In genomic region chr16:68084504-68085258, GRCh38 we compare ENCODE assay signal across 8 cellular contexts. TPM values are rescaled to one million over a fixed set of nuclear protein-coding genes. Genes with fewer than 3 reads are reported as not detected.
DNase-seq lines count a peak whose midpoint lies in the region; ATAC-seq, FAIRE-seq and TF ChIP-seq lines count a peak whose summit lies in the region.

No MANE protein-coding gene starts in this region.

- peak; percentile 56 for ATAC-seq in GM18873 (IDR thresholded peaks at IDR 0.05; ENCODE audit: low FRiP score, unreplicated experiment)
- peak; percentile 59 for ATAC-seq in HG03135 (IDR thresholded peaks at IDR 0.05; ENCODE audit: unreplicated experiment)
- ATAC-seq in HepG2, result peak; percentile 81

- CTCF ChIA-PET in AG04450 (lab: Charles Lee) (interaction anchor here (1.1 to 3.6 kb wide), 5 partner anchors 9 to 59 kb away, joined by 3 to 13 read pairs (median 5); no protein-coding TSS in a partner anchor), HepG2 (lab: Yijun Ruan, JAX; ENCODE audit: low intra/inter-chr PET ratio, low total read pairs) (no interaction called here)

- peak overlapping the region; percentile 64 for H3K4me3 ChIP-seq in AG04450 (ENCODE audit: low read depth, low read length)
- H3K4me3 ChIP-seq in HepG2 (replicated peaks in 1 of 3; ENCODE audit: insufficient read depth in 1 of 3, low read depth in 2 of 3, low read length in 3 of 3), result peak overlapping the region; percentile 79 to 96 (median 90)

- no peak overlapping the region for H2AFZ ChIP-seq in HepG2 (ENCODE audit: low read length)

- DNase-seq in AG04450 (ENCODE audit: low read depth, low spot score), result no peak
- DNase-seq in NCI-H460 (ENCODE audit: extremely low read depth, low read depth), result peak; percentile 67
- peak; percentile 77 for DNase-seq in activated CD4-positive, alpha-beta T cell treated with anti-CD3 and anti-CD28 coated beads, Interleukin-2, amount 50 U/mL, for 1 hour
- peak; percentile 97 for DNase-seq in HepG2 (ENCODE audit: low spot score)
- peak; percentile 85 for DNase-seq in stimulated activated CD4-positive, alpha-beta T cell treated with anti-CD3 and anti-CD28 coated beads, Interleukin-4, amount 100 ng/mL, for 1 hour

- TF ChIP-seq POLR2A in HepG2 (IDR thresholded peaks at IDR 0.05; ENCODE audit: insufficient read depth in 1 of 2, low read depth in 2 of 2, low read length in 2 of 2), result peak; percentile 95 to 99

- H3K4me1 ChIP-seq in HepG2 (ENCODE audit: insufficient read depth, low read length), result peaks cover 67% of the 10 kb centered on the region

- no peaks in the 10 kb centered on the region for H3K27me3 Mint-ChIP-seq in dendritic cell treated with granulocyte-macrophage colony-stimulating factor and Interleukin-4, amounts not matched to agents 40 ng/mL and 50 ng/mL, for 4 days

- in situ Hi-C loops in HepG2 (cut with HindIII; ENCODE audit: extremely low pct_ligation_motif_present, low pct_unique_long_range_greater_than_20kb), result loop anchor here (10.0 kb wide), 2 partner anchors 150 to 250 kb away; partner anchors contain the start of gene ESRP2

- FAIRE-seq in HepG2 (lab: Jason Lieb, UNC), result peak; percentile 72

- no peaks in the 10 kb centered on the region for H3K9me3 Mint-ChIP-seq in dendritic cell treated with granulocyte-macrophage colony-stimulating factor and Interleukin-4, amounts not matched to agents 40 ng/mL and 50 ng/mL, for 4 days

- H3K27ac ChIP-seq in AG04450 (ENCODE audit: low read depth, low read length) (peak overlapping the region; percentile 81), HepG2 (ENCODE audit: extremely low read length, insufficient read depth, low read length) (peak overlapping the region; percentile 99)

- H3K9me3 ChIP-seq in AG04450 (ENCODE audit: control insufficient read depth, insufficient read depth, low read length) (no peaks in the 10 kb centered on the region), HepG2 (ENCODE audit: low read length) (no peaks in the 10 kb centered on the region)

- POLR2A ChIA-PET in AG04450 (lab: Yijun Ruan, JAX), result interaction anchor here (0.6 to 3.5 kb wide), 8 partner anchors 9 to 555 kb away, joined by 3 to 13 read pairs (median 4); partner anchors contain the start of genes DDX28, DUS2 and SLC7A6
- POLR2A ChIA-PET in HepG2 (lab: Yijun Ruan, JAX), result interaction anchor here (0.6 to 4.3 kb wide), 43 partner anchors 9 to 424 kb away, joined by 3 to 100 read pairs (median 5); partner anchors contain the start of genes ACD, DDX28, DPEP2 and DUS2

- TF ChIP-seq CTCF in AG04450 (IDR thresholded peaks at IDR 0.05; ENCODE audit: low read depth, low read length), result no peak
- TF ChIP-seq CTCF in HepG2 (CRISPR knock-in tag; IDR thresholded peaks at IDR 0.05), result peak; percentile 72

- TF ChIP-seq EP300 in HepG2 (IDR thresholded peaks at IDR 0.05; ENCODE audit: low read depth in 2 of 2, low read length in 2 of 2) (peak; percentile 22 to 61; a peak in 3 of 4 replicates), HepG2 (CRISPR knock-in tag; IDR thresholded peaks at IDR 0.05; ENCODE audit: borderline replicate concordance) (peak; percentile 41)

- peak overlapping the region; percentile 96 for H3K27ac Mint-ChIP-seq in dendritic cell treated with granulocyte-macrophage colony-stimulating factor and Interleukin-4, amounts not matched to agents 40 ng/mL and 50 ng/mL, for 4 days

- no peaks in the 10 kb centered on the region for H3K27me3 ChIP-seq in AG04450 (ENCODE audit: control insufficient read depth, insufficient read depth, low read length)
- no peaks in the 10 kb centered on the region; a peak in 1 of 5 replicates for H3K27me3 ChIP-seq in HepG2 (ENCODE audit: control insufficient read depth in 1 of 2, insufficient read depth in 2 of 2, low read length in 2 of 2)

- intact Hi-C loops in dendritic cell treated with granulocyte-macrophage colony-stimulating factor and Interleukin-4, amounts not matched to agents 40 ng/mL and 50 ng/mL, for 4 days (cut with micrococcal nuclease), result loop anchor here (5.0 kb wide), 1 partner anchor 277 kb away; the partner anchor contains the start of genes RANBP10 and TSNAXIP1
- intact Hi-C loops in HepG2 (cut with micrococcal nuclease; ENCODE audit: unreplicated experiment), result loop anchor here (5.0 to 10.0 kb wide), 3 partner anchors 43 to 1060 kb away; partner anchors contain the start of gene CBFB

- TF ChIP-seq RAD21 in HepG2 (CRISPR knock-in tag; IDR thresholded peaks at IDR 0.05), result peak; percentile 78

- peaks cover 40% of the 10 kb centered on the region for H3K79me2 ChIP-seq in HepG2 (ENCODE audit: insufficient read depth, low read length)

- 0% methylated on average over 18 of the region's 45 CpGs for WGBS in HepG2 (ENCODE audit: low lambda C conversion rate)

- peak overlapping the region; percentile 98 for H3K4me2 ChIP-seq in HepG2 (ENCODE audit: low read depth, low read length)

- no peaks in the 10 kb centered on the region for H3K36me3 ChIP-seq in HepG2 (replicated peaks in 1 of 2; ENCODE audit: control insufficient read depth in 1 of 2, insufficient read depth in 2 of 2, low read length in 2 of 2)

- H4K20me1 ChIP-seq in HepG2 (ENCODE audit: insufficient read depth, low read length), result peaks cover 29% of the 10 kb centered on the region

- H3K4me3 Mint-ChIP-seq in dendritic cell treated with granulocyte-macrophage colony-stimulating factor and Interleukin-4, amounts not matched to agents 40 ng/mL and 50 ng/mL, for 4 days, result peak overlapping the region; percentile 90

- BruUV-seq in HepG2 (replicated peaks; lab: Mats Ljungman, UMichigan), result no TSS peak

- H3K36me3 Mint-ChIP-seq in dendritic cell treated with granulocyte-macrophage colony-stimulating factor and Interleukin-4, amounts not matched to agents 40 ng/mL and 50 ng/mL, for 4 days (ENCODE audit: low read depth), result peaks cover 13% of the 10 kb centered on the region

- H3K9ac ChIP-seq in HepG2 (ENCODE audit: insufficient read depth, low read depth, low read length), result peak overlapping the region; percentile 99

- H3K4me1 Mint-ChIP-seq in dendritic cell treated with granulocyte-macrophage colony-stimulating factor and Interleukin-4, amounts not matched to agents 40 ng/mL and 50 ng/mL, for 4 days (ENCODE audit: low read depth), result peaks cover 61% of the 10 kb centered on the region

TF ChIP-seq in HepG2, 621 proteins besides CTCF, POLR2A, EP300 and RAD21 (continues in another document):
- peak; percentile 98 for TF ChIP-seq ZNF232 (CRISPR knock-in tag; IDR thresholded peaks at IDR 0.05; ENCODE audit: borderline replicate concordance)
- peak; percentile 86 for TF ChIP-seq KDM2A (CRISPR knock-in tag; IDR thresholded peaks at IDR 0.05; ENCODE audit: borderline replicate concordance, low read depth)
- peak; percentile 92 for TF ChIP-seq HDAC2 (CRISPR knock-in tag; IDR thresholded peaks at IDR 0.05)
- TF ChIP-seq, protein P1, sequence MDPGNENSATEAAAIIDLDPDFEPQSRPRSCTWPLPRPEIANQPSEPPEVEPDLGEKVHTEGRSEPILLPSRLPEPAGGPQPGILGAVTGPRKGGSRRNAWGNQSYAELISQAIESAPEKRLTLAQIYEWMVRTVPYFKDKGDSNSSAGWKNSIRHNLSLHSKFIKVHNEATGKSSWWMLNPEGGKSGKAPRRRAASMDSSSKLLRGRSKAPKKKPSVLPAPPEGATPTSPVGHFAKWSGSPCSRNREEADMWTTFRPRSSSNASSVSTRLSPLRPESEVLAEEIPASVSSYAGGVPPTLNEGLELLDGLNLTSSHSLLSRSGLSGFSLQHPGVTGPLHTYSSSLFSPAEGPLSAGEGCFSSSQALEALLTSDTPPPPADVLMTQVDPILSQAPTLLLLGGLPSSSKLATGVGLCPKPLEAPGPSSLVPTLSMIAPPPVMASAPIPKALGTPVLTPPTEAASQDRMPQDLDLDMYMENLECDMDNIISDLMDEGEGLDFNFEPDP (CRISPR knock-in tag; conservative IDR thresholded peaks at IDR 0.05), result no peak
- TF ChIP-seq CBX5 (CRISPR knock-in tag; IDR thresholded peaks at IDR 0.05; ENCODE audit: borderline replicate concordance), result peak; percentile 34; the same call in 1 of the 2 replicates
- peak; percentile 92; the same call in 1 of the 2 replicates for TF ChIP-seq ZNF569 (CRISPR knock-in tag; IDR thresholded peaks at IDR 0.05; ENCODE audit: borderline replicate concordance)
- TF ChIP-seq ZNF205 (CRISPR knock-in tag; IDR thresholded peaks at IDR 0.05), result peak; percentile 57; the same call in 1 of the 2 replicates
- no peak for TF ChIP-seq DNMT3B (CRISPR knock-in tag; conservative IDR thresholded peaks at IDR 0.05)

RNA-seq across cellular contexts. Expression of gene NFATC3, which starts 0.5 kb away (rescaled TPM):
- polyA plus RNA-seq in AG04450 (2011; rRNA removed), result 13.8 and 16.7 TPM in 2 replicates
- polyA minus RNA-seq in AG04450 (2011; rRNA and poly(A)+ RNA removed), result 33.8 and 42.5 TPM in 2 replicates
- 29.5 and 31.3 TPM in 2 replicates for total RNA-seq in NCI-H460 (2014; rRNA removed; shearing (Covaris generic))
- 20.9 TPM in 2 replicates for polyA plus RNA-seq in NCI-H460 (2014; cell fraction: nucleus; rRNA removed)
- total RNA-seq in HepG2 (2016; rRNA removed; fragmentation: Illumina TruSeq; extraction: Trizol), result 52.6 and 63.2 TPM in 2 replicates
- total RNA-seq in HepG2 (2016; cell fraction: cytosol; rRNA removed; fragmentation: Illumina TruSeq; extraction: Trizol; ENCODE audit: low read depth), result 234 and 265 TPM in 2 replicates
- 54.0 and 61.4 TPM in 2 replicates for total RNA-seq in HepG2 (2016; cell fraction: insoluble cytoplasmic fraction; rRNA removed; fragmentation: Illumina TruSeq; extraction: Trizol)
- 183 and 209 TPM in 2 replicates for total RNA-seq in HepG2 (2016; cell fraction: membrane; rRNA removed; fragmentation: Illumina TruSeq; extraction: Trizol)
- total RNA-seq in HepG2 (2016; cell fraction: nucleus; rRNA removed; fragmentation: Illumina TruSeq; extraction: Trizol), result 42.9 and 44.2 TPM in 2 replicates
- polyA plus RNA-seq in HepG2 (2011; rRNA removed), result 52.7 and 62.7 TPM in 2 replicates
- polyA plus RNA-seq in HepG2 (2011; cell fraction: cytosol; rRNA removed), result 38.3 and 51.2 TPM in 2 replicates
- polyA plus RNA-seq in HepG2 (2011; cell fraction: nucleus; rRNA removed), result 32.5 and 33.2 TPM in 2 replicates
- 30.6 and 32.4 TPM in 2 replicates for polyA plus RNA-seq in HepG2 (2012)
- polyA plus RNA-seq in HepG2 (2016; cell fraction: cytosol; fragmentation: Illumina TruSeq; extraction: Trizol; ENCODE audit: low read depth), result 2.5 and 2.8 TPM in 2 replicates
- 63.1 and 64.9 TPM in 2 replicates for polyA plus RNA-seq in HepG2 (2016; cell fraction: insoluble cytoplasmic fraction; fragmentation: Illumina TruSeq; extraction: Trizol; ENCODE audit: low read depth)
- 17.1 and 17.3 TPM in 2 replicates for polyA plus RNA-seq in HepG2 (2016; cell fraction: membrane; fragmentation: Illumina TruSeq; extraction: Trizol; ENCODE audit: low read depth)
- polyA plus RNA-seq in HepG2 (2016; cell fraction: nucleus; fragmentation: Illumina TruSeq; extraction: Trizol; ENCODE audit: insufficient read depth, low read depth), result 38.6 and 39.5 TPM in 2 replicates
- polyA minus RNA-seq in HepG2 (2011; rRNA and poly(A)+ RNA removed; ENCODE audit: low replicate concordance), result 81.5 and 261 TPM in 2 replicates
- polyA minus RNA-seq in HepG2 (2011; cell fraction: cytosol; rRNA and poly(A)+ RNA removed), result 107 and 129 TPM in 2 replicates
- polyA minus RNA-seq in HepG2 (2011; cell fraction: nucleus; rRNA and poly(A)+ RNA removed), result 109 and 138 TPM in 2 replicates
